Comparison of ENCODE assay signal across 8 cellular contexts in the genomic region with DNA sequence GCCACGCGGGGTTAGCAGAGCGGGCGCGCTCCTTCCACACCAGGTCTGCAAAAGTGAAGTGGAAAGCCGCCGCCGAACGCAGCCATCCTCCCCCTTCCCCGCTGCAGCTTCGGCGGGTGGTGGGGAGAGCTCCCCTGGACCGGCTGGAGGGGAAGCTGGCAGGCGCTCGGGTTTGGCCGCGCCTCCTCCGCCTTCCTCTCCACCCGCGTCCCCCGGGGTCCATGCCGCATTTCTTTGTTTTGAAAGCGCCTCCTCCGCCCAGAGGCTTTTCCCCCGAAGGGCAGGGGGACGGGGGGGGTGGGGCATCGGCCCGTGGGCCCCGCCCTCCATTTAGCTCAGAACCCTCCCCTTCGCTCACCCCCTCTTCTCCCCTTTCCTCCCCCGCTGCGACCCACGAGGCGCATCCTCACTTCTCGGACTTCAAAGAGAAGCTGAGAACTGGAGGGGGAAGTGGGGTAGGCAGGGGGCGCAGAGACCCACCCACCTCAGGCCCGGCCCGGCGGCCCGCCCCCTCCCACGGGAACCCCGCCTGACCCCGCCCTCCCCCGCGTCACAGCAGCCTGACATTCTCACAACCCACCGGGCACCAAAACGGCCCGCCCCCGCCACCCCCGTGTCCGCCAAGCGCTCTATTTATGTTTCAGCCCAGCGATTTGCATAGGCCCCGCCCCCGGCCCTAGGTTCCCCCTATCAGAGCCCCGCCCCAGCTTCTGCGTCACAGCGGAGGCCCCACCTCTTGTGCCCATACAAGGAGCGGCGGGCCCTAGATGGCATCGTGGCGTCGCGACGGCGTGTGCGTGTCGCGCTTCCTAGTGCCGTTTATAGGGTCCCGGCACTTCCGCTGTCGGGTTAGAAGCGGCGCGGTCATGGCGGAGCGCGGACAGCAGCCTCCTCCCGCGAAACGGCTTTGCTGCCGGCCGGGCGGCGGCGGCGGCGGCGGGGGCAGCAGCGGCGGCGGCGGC. TPM values are rescaled to one million over a fixed set of nuclear protein-coding genes. Genes with fewer than 3 reads are reported as not detected.
DNase-seq lines count a peak whose midpoint lies in the region; ATAC-seq lines count a peak whose summit lies in the region.

A gene (plus strand): TSS at position 852 of the 962 bp plus-strand sequence. CDS start 15 bp downstream, at position 867.

- no peaks in the 10 kb centered on the region for H3K9me3 ChIP-seq in CD4-positive, alpha-beta memory T cell (ENCODE audit: control insufficient read depth in 1 of 2, low read length in 2 of 2)
- no peaks in the 10 kb centered on the region for H3K9me3 ChIP-seq in effector memory CD4-positive, alpha-beta T cell (ENCODE audit: control insufficient read depth, low read length)

- H3K4me1 Mint-ChIP-seq in CD4-positive, alpha-beta memory T cell = peaks cover 21 to 51% (median 28%) of the 10 kb centered on the region in 4 donors

- peaks cover 15 to 18% of the 10 kb centered on the region in 2 donors for H3K27me3 Mint-ChIP-seq in CD4-positive, alpha-beta memory T cell

- H3K4me3 Mint-ChIP-seq in CD4-positive, alpha-beta memory T cell = peak within 1 kb of the TSS; percentile 82 to 100 (median 95)

- ATAC-seq in GM19463 (IDR thresholded peaks at IDR 0.05; ENCODE audit: unreplicated experiment) = peak; percentile 60

- H3K27me3 ChIP-seq in CD4-positive, alpha-beta memory T cell (ENCODE audit: insufficient read depth, low read length) = no peaks in the 10 kb centered on the region
- H3K27me3 ChIP-seq in effector memory CD4-positive, alpha-beta T cell (replicated peaks; ENCODE audit: control insufficient read depth, insufficient read depth, low read length, poor library complexity, severe bottlenecking) = peaks cover 5% of the 10 kb centered on the region

- POLR2A ChIA-PET in CD4-positive, alpha-beta memory T cell (lab: Charles Lee; ENCODE audit: partially characterized antibody) = interaction anchor here (0.6 to 2.9 kb wide), 21 partner anchors 10 to 1914 kb away, joined by 3 to 76 read pairs (median 4); a partner anchor contains a TSS

- no peaks in the 10 kb centered on the region for H3K36me3 ChIP-seq in CD4-positive, alpha-beta memory T cell (ENCODE audit: insufficient read depth, low read length)
- H3K36me3 ChIP-seq in effector memory CD4-positive, alpha-beta T cell (ENCODE audit: control insufficient read depth, insufficient read depth, low read length) = no peaks in the 10 kb centered on the region

- peaks cover 7 to 10% of the 10 kb centered on the region in 2 donors for H3K36me3 Mint-ChIP-seq in CD4-positive, alpha-beta memory T cell

- H3K4me3 ChIP-seq in CD4-positive, alpha-beta memory T cell (ENCODE audit: low read length in 2 of 2) = peak within 1 kb of the TSS; percentile 42 to 88
- peak within 1 kb of the TSS; percentile 90 for H3K4me3 ChIP-seq in effector memory CD4-positive, alpha-beta T cell (ENCODE audit: insufficient read depth, low read depth, low read length, poor library complexity, severe bottlenecking)

- CTCF ChIA-PET in CD4-positive, alpha-beta memory T cell (lab: Charles Lee; ENCODE audit: partially characterized antibody) = interaction anchor here (0.7 to 2.0 kb wide), 14 partner anchors 8 to 1072 kb away, joined by 3 to 13 read pairs (median 4); a partner anchor contains a TSS

- H3K27ac ChIP-seq in CD4-positive, alpha-beta memory T cell (ENCODE audit: low read depth, low read length) = peak within 1 kb of the TSS; percentile 82
- H3K27ac ChIP-seq in effector memory CD4-positive, alpha-beta T cell (ENCODE audit: insufficient read depth, low read length, poor library complexity, severe bottlenecking) = peak within 1 kb of the TSS; percentile 93

- peak; percentile 96 to 99 (median 98) for DNase-seq in CD4-positive, alpha-beta memory T cell
- DNase-seq in HPDE6-E6E7 (ENCODE audit: extremely low spot score) = peak; percentile 82
- peak; percentile 95 for DNase-seq in NK-92 (lab: John Stamatoyannopoulos, UW; ENCODE audit: unreplicated experiment)
- peak; percentile 99 for DNase-seq in activated CD8-positive, alpha-beta memory T cell treated with anti-CD3 and anti-CD28 coated beads for 4 hours (ENCODE audit: low read depth in 2 of 2)
- DNase-seq in effector memory CD4-positive, alpha-beta T cell = peak; percentile 98 to 99 (median 99)
- peak; percentile 100 for DNase-seq in medulla oblongata (ENCODE audit: extremely low spot score)
- peak; percentile 91 to 98 (median 95) for DNase-seq in stimulated activated CD4-positive, alpha-beta T cell treated with anti-CD3 and anti-CD28 coated beads, TNF-alpha, amount 100 ng/mL, for 48 hours (ENCODE audit: low read depth in 3 of 3)

- intact Hi-C loops in CD4-positive, alpha-beta memory T cell (cut with micrococcal nuclease) = loop anchor here (1.0 to 5.0 kb wide), 8 partner anchors 54 to 1081 kb away; a partner anchor contains a TSS

- peaks cover 0 to 4% (median 0%) of the 10 kb centered on the region in 8 donors for H3K9me3 Mint-ChIP-seq in CD4-positive, alpha-beta memory T cell

- H3K27ac Mint-ChIP-seq in CD4-positive, alpha-beta memory T cell = peak within 1 kb of the TSS; percentile 91 to 99 (median 97)

- peaks cover 24% of the 10 kb centered on the region for H3K4me1 ChIP-seq in CD4-positive, alpha-beta memory T cell (ENCODE audit: insufficient read depth, low read length)
- H3K4me1 ChIP-seq in effector memory CD4-positive, alpha-beta T cell (ENCODE audit: control insufficient read depth, insufficient read depth, low read length, poor library complexity, severe bottlenecking) = peaks cover 13% of the 10 kb centered on the region

RNA-seq across cellular contexts. Expression of the gene that starts here (rescaled TPM):
- total RNA-seq in CD4-positive, alpha-beta memory T cell = 10 to 100 TPM; 10.3 to 11.3 TPM
- under 1 TPM; 0.23 to 0.68 TPM for polyA plus RNA-seq in CD4-positive, alpha-beta memory T cell

Comparison
In these comparisons a context has a peak if more than half of its experiments do, and no peak if none do; other contexts are left out.
1. Peak in every context shown above with its lines: DNase-seq, ATAC-seq, H3K4me3 ChIP-seq and H3K27ac ChIP-seq.